ENCODE assay signal across 9 cellular contexts in genomic region chr15:82043726-82044372, GRCh38. TPM values are rescaled to one million over a fixed set of nuclear protein-coding genes. Genes with fewer than 3 reads are reported as not detected.
A peak's percentile ranks its signal among the peaks of the same experiment; 100 is the strongest.
DNase-seq lines count a peak whose midpoint lies in the region; TF ChIP-seq lines count a peak whose summit lies in the region.
"Had no signal": no experiment of that assay in that cellular context is flagged by ENCODE, and none has a peak within 500 bp of the region (broad histone marks: within the 10 kb centered on the region; RNA-seq: fewer than 3 reads in every experiment).

No MANE protein-coding gene starts in this region.

- intact Hi-C loops in ascending aorta (cut with DNase I) = loop anchor here (10.0 kb wide), 3 partner anchors 719 to 1349 kb away; partner anchors contain the start of genes ABHD17C and STARD5

- H3K27me3 ChIP-seq in ascending aorta = no peaks in the 10 kb centered on the region

- DNase-seq in NCI-H82 (lab: John Stamatoyannopoulos, UW) = peak; percentile 47
- no peak for DNase-seq in NCI-H82 treated with DMSO at 0.1 percent for 48 hours (lab: John Stamatoyannopoulos, UW; ENCODE audit: unreplicated experiment)
- DNase-seq in ascending aorta (ENCODE audit: low spot score in 2 of 2) = no peak
- peak; percentile 14 for DNase-seq in iris pigment epithelial cell (ENCODE audit: low read depth)
- DNase-seq in substantia nigra (lab: John Stamatoyannopoulos, UW) = peak in 1 of 49 donors; percentile 10
- no peak for DNase-seq in SHP77 (lab: John Stamatoyannopoulos, UW)
- DNase-seq in AG08396 (ENCODE audit: low spot score) = no peak
- DNase-seq in activated naive CD4-positive, alpha-beta T cell treated with Interleukin-2 at 50 U/mL for 16 hours = no peak

- no peaks in the 10 kb centered on the region for H3K36me3 ChIP-seq in ascending aorta

- H3K27ac ChIP-seq in ascending aorta = no peak overlapping the region
- H3K27ac ChIP-seq in substantia nigra (ENCODE audit: low read depth, low read length, poor library complexity, severe bottlenecking) = peak overlapping the region; percentile 21
- H3K27ac ChIP-seq: HL-60 had no signal

- no peak for TF ChIP-seq CTCF in ascending aorta (IDR thresholded peaks at IDR 0.05)

- no peaks in the 10 kb centered on the region for H3K9me3 ChIP-seq in ascending aorta

- peak overlapping the region; percentile 86 to 95 for H3K4me3 ChIP-seq in ascending aorta

- peaks cover 0 to 6% of the 10 kb centered on the region in 2 donors for H3K4me1 ChIP-seq in ascending aorta

RNA-seq across cellular contexts. Expression of gene MEX3B, which starts 2.0 kb away (rescaled TPM):
- 9.0 TPM for total RNA-seq in ascending aorta

Comparison
In these comparisons a context has a peak if more than half of its experiments do, and no peak if none do; other contexts are left out.
1. DNase-seq: peak in NCI-H82 (single experiment) and iris pigment epithelial cell (single experiment); none in NCI-H82 treated with DMSO at 0.1 percent for 48 hours (single experiment), ascending aorta (0 of 2), SHP77 (0 of 2), AG08396 (single experiment) and activated naive CD4-positive, alpha-beta T cell treated with Interleukin-2 at 50 U/mL for 16 hours (single experiment).